In the genomic region with DNA sequence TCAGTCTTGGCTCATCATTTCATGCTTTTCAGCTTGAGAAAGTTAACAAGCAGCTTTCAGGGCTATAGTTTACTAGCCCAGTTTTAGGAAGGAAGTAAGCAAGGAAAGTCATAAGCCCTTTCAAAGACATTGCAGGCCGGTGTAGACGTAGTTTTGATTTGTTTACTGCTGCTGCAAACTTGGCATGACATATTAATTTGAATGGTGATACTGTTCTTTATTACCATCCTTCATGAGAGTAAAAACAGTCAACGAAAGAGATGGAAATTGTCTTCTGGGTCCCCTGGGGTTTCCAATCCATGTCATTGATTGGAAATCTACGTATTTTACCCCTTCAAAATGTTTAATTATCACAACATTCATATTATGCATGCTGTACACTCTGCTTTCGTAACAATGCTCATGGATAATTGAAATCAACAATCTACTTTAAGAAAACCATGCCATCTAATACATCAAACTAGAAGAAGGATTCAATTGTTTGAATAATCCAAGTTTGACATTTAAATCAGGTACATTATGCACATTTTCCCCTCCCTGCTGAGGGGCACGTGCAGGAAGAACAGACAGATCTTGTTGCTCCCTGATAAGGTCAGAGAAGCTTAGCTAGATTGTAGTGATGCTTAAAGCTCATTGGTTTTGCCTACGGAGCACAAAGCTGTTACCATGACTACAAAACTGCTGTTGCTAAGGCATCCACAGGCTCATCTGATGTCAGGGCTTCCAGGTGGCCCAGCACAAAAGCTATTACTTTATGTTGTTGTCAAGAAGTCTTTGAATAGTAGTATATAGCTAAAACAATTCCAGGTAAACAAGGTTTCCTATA, we compare ENCODE assay signal across 18 cellular contexts.
DNase-seq lines count a peak whose midpoint lies in the region; ATAC-seq and TF ChIP-seq lines count a peak whose summit lies in the region.
"Had no signal": no experiment of that assay in that cellular context is flagged by ENCODE, and none has a peak within 500 bp of the region (broad histone marks: within the 10 kb centered on the region; RNA-seq: fewer than 3 reads in every experiment).

No MANE protein-coding gene starts in this region.

- no peaks in the 10 kb centered on the region for H3K4me1 ChIP-seq in GM23338 (ENCODE audit: insufficient read depth)
- H3K4me1 ChIP-seq: lower lobe of right lung had no signal

- no peaks in the 10 kb centered on the region for H3K9me3 ChIP-seq in MG63
- H3K9me3 ChIP-seq: lower lobe of right lung, thoracic aorta had no signal

- H3K27ac Mint-ChIP-seq in GM23338: no peak overlapping the region; the same call in 1 of the 2 replicates
- H3K27ac Mint-ChIP-seq in WTC11: no peak overlapping the region
- H3K27ac Mint-ChIP-seq: activated CD4-positive, alpha-beta memory T cell treated with anti-CD3 and anti-CD28 coated beads, Interleukin-2, amount 10 ng/mL, durations not matched to agents 7 days and 5 days; HFFc6; T-helper 2 cell treated with Interferon-gamma antibody and Interleukin-4, amounts not matched to agents 5 μg/mL and 100 μg/mL, for 36 hours had no signal

- H2AFZ ChIP-seq in GM23338: no peak overlapping the region

- CTCF ChIA-PET in WTC11 (lab: Charles Lee): interaction anchor here (2.0 kb wide), 1 partner anchor 66 kb away, joined by 6 read pairs; no protein-coding TSS in a partner anchor

- H3K9me2 ChIP-seq in GM23338 (ENCODE audit: insufficient read depth): no peaks in the 10 kb centered on the region

- no peaks in the 10 kb centered on the region for H3K79me2 ChIP-seq in GM23338 (replicated peaks; ENCODE audit: insufficient read depth)

- POLR2A ChIA-PET in WTC11 (lab: Charles Lee): no interaction called here

- H3K4me3 ChIP-seq in GM23338: no peak overlapping the region
- no peak overlapping the region for H3K4me3 ChIP-seq in MG63
- H3K4me3 ChIP-seq: lower lobe of right lung, smooth muscle cell, thoracic aorta had no signal

- H3K4me2 ChIP-seq in GM23338: no peak overlapping the region
- H3K4me2 ChIP-seq: smooth muscle cell had no signal

- H3K4me3 Mint-ChIP-seq in GM23338 (no peak overlapping the region), WTC11 (no peak overlapping the region)
- H3K4me3 Mint-ChIP-seq: activated CD4-positive, alpha-beta memory T cell treated with anti-CD3 and anti-CD28 coated beads, Interleukin-2, amount 10 ng/mL, durations not matched to agents 7 days and 5 days; HFFc6; T-helper 2 cell treated with Interferon-gamma antibody and Interleukin-4, amounts not matched to agents 5 μg/mL and 100 μg/mL, for 36 hours had no signal

- H3K36me3 ChIP-seq in GM23338 (ENCODE audit: insufficient read depth) (no peaks in the 10 kb centered on the region), MG63 (no peaks in the 10 kb centered on the region)
- H3K36me3 ChIP-seq: lower lobe of right lung, thoracic aorta had no signal

- TF ChIP-seq CTCF in GM23338 (conservative IDR thresholded peaks at IDR 0.05; ENCODE audit: low read depth in 2 of 2): no peak
- TF ChIP-seq CTCF in WTC11 (IDR thresholded peaks at IDR 0.05): no peak

- H3K27me3 ChIP-seq in GM23338 (ENCODE audit: insufficient read depth) (no peaks in the 10 kb centered on the region), MG63 (no peaks in the 10 kb centered on the region)

- H3K9me3 Mint-ChIP-seq in GM23338 (no peaks in the 10 kb centered on the region), WTC11 (no peaks in the 10 kb centered on the region)
- H3K9me3 Mint-ChIP-seq: activated CD4-positive, alpha-beta memory T cell treated with anti-CD3 and anti-CD28 coated beads, Interleukin-2, amount 10 ng/mL, durations not matched to agents 7 days and 5 days; HFFc6; T-helper 2 cell treated with Interferon-gamma antibody and Interleukin-4, amounts not matched to agents 5 μg/mL and 100 μg/mL, for 36 hours had no signal

- no peak overlapping the region for H3K27ac ChIP-seq in GM23338 (ENCODE audit: low read depth)
- H3K27ac ChIP-seq: C4-2B, lower lobe of right lung, thoracic aorta had no signal

- no peaks in the 10 kb centered on the region for H4K20me1 ChIP-seq in GM23338 (replicated peaks; ENCODE audit: insufficient read depth)

- ATAC-seq in GM23338 (peak; percentile 96), WTC11 (peak; percentile 87)
- ATAC-seq: lower lobe of right lung had no signal

- no peaks in the 10 kb centered on the region for H3K27me3 Mint-ChIP-seq in GM23338 (ENCODE audit: insufficient read depth, low read depth, poor library complexity)
- no peaks in the 10 kb centered on the region for H3K27me3 Mint-ChIP-seq in WTC11 (ENCODE audit: low read depth)

- peak; percentile 88 for DNase-seq in GM23338 (ENCODE audit: low spot score)
- DNase-seq in NCI-H1417 (lab: John Stamatoyannopoulos, UW): peak in 2 of 3 experiments; percentile 72 to 96
- DNase-seq in WTC11 (ENCODE audit: low spot score): peak; percentile 16
- DNase-seq in left kidney (ENCODE audit: low read depth, low spot score): peak; percentile 69
- no peak for DNase-seq in middle frontal gyrus (ENCODE audit: extremely low spot score, low spot score)
- DNase-seq in T-helper 1 cell: no peak
- no peak for DNase-seq in NCI-H187 (lab: John Stamatoyannopoulos, UW)
- DNase-seq in MG63: no peak
- DNase-seq: activated CD4-positive, alpha-beta memory T cell treated with anti-CD3 and anti-CD28 coated beads, Interleukin-2, amount 10 ng/mL, durations not matched to agents 7 days and 5 days; activated naive CD4-positive, alpha-beta T cell; GDM1; HFFc6; lower lobe of right lung; NCI-H2029 treated with DMSO at 0.1 percent for 48 hours had no signal

- no peaks in the 10 kb centered on the region for H3F3A ChIP-seq in GM23338 (replicated peaks; ENCODE audit: low read depth)

- H3K4me1 Mint-ChIP-seq in GM23338: peaks cover 5% of the 10 kb centered on the region; the same call in 2 of the 3 replicates
- H3K4me1 Mint-ChIP-seq in WTC11: peaks cover 14% of the 10 kb centered on the region
- H3K4me1 Mint-ChIP-seq: activated CD4-positive, alpha-beta memory T cell treated with anti-CD3 and anti-CD28 coated beads, Interleukin-2, amount 10 ng/mL, durations not matched to agents 7 days and 5 days had no signal

- H3K36me3 Mint-ChIP-seq in GM23338 (ENCODE audit: low read depth): no peaks in the 10 kb centered on the region
- H3K36me3 Mint-ChIP-seq in WTC11: no peaks in the 10 kb centered on the region

TF ChIP-seq in GM23338, 12 proteins besides CTCF, POLR2A, EP300 and RAD21:
- TF ChIP-seq CREB1 (CRISPR knock-in tag; IDR thresholded peaks at IDR 0.05; ENCODE audit: low read depth): 0 out of 2 replicates have a peak, but pooled peaks have one; percentile 16
- TF ChIP-seq, protein P1, sequence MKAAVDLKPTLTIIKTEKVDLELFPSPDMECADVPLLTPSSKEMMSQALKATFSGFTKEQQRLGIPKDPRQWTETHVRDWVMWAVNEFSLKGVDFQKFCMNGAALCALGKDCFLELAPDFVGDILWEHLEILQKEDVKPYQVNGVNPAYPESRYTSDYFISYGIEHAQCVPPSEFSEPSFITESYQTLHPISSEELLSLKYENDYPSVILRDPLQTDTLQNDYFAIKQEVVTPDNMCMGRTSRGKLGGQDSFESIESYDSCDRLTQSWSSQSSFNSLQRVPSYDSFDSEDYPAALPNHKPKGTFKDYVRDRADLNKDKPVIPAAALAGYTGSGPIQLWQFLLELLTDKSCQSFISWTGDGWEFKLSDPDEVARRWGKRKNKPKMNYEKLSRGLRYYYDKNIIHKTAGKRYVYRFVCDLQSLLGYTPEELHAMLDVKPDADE (IDR thresholded peaks at IDR 0.05): no peak

TF ChIP-seq in WTC11, 78 proteins besides CTCF, POLR2A, EP300 and RAD21 (continues in another document):
- TF ChIP-seq SMAD4 (CRISPR knock-in tag; IDR thresholded peaks at IDR 0.05) (no peak), ZNF423 (CRISPR knock-in tag; IDR thresholded peaks at IDR 0.05) (no peak)
- TF ChIP-seq, protein P2, sequence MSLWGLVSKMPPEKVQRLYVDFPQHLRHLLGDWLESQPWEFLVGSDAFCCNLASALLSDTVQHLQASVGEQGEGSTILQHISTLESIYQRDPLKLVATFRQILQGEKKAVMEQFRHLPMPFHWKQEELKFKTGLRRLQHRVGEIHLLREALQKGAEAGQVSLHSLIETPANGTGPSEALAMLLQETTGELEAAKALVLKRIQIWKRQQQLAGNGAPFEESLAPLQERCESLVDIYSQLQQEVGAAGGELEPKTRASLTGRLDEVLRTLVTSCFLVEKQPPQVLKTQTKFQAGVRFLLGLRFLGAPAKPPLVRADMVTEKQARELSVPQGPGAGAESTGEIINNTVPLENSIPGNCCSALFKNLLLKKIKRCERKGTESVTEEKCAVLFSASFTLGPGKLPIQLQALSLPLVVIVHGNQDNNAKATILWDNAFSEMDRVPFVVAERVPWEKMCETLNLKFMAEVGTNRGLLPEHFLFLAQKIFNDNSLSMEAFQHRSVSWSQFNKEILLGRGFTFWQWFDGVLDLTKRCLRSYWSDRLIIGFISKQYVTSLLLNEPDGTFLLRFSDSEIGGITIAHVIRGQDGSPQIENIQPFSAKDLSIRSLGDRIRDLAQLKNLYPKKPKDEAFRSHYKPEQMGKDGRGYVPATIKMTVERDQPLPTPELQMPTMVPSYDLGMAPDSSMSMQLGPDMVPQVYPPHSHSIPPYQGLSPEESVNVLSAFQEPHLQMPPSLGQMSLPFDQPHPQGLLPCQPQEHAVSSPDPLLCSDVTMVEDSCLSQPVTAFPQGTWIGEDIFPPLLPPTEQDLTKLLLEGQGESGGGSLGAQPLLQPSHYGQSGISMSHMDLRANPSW (CRISPR knock-in tag; conservative IDR thresholded peaks at IDR 0.05; ENCODE audit: low read depth): no peak

Comparison
In these comparisons a context has a peak if more than half of its experiments do, and no peak if none do; other contexts are left out.
1. DNase-seq: peak in GM23338 (single experiment), NCI-H1417 (2 of 3), WTC11 (single experiment) and left kidney (single experiment); none in middle frontal gyrus (single experiment), T-helper 1 cell (0 of 5), NCI-H187 (0 of 2) and MG63 (single experiment).